ENCODE assay signal across 10 cellular contexts in genomic region chr17:67442787-67443624, GRCh38.
DNase-seq lines count a peak whose midpoint lies in the region; ATAC-seq and TF ChIP-seq lines count a peak whose summit lies in the region.
"Had no signal": no experiment of that assay in that cellular context is flagged by ENCODE, and none has a peak within 500 bp of the region (broad histone marks: within the 10 kb centered on the region; RNA-seq: fewer than 3 reads in every experiment).

No MANE protein-coding gene starts in this region.

- H3K4me3 ChIP-seq in HUES64 (ENCODE audit: low read length) = no peak overlapping the region
- no peak overlapping the region for H3K4me3 ChIP-seq in skeletal muscle tissue (ENCODE audit: low read length in 3 of 3)
- H3K4me3 ChIP-seq: SK-N-MC had no signal

- WGBS in HUES64 = 82% methylated on average over 13 of the region's 13 CpGs

- DNase-seq in T-helper 17 cell = no peak
- no peak for DNase-seq in glutamatergic neuron
- DNase-seq in head of caudate nucleus = no peak
- DNase-seq: effector CD8-positive, alpha-beta T cell; stimulated activated CD4-positive, alpha-beta T cell treated with anti-CD3 and anti-CD28 coated beads, Interleukin-12 subunit alpha, Interleukin-12 subunit beta, amount 100 ng/mL, for 4 hours had no signal

- no peaks in the 10 kb centered on the region for H3K27me3 ChIP-seq in HUES64 (ENCODE audit: insufficient read depth, low read length)
- peaks cover 0 to 8% (median 0%) of the 10 kb centered on the region in 3 donors for H3K27me3 ChIP-seq in skeletal muscle tissue (ENCODE audit: control insufficient read depth in 3 of 3, insufficient read depth in 3 of 3, low read length in 3 of 3)

- no peaks in the 10 kb centered on the region for H3K36me3 ChIP-seq in HUES64 (ENCODE audit: insufficient read depth, low read length)
- H3K36me3 ChIP-seq in skeletal muscle tissue (ENCODE audit: control insufficient read depth in 3 of 3, insufficient read depth in 3 of 3, low read length in 3 of 3) = no peaks in the 10 kb centered on the region

- H3K27me3 Mint-ChIP-seq in T-helper 17 cell (no peaks in the 10 kb centered on the region), glutamatergic neuron (ENCODE audit: unreplicated experiment) (no peaks in the 10 kb centered on the region)

- no peaks in the 10 kb centered on the region for H3K9me3 Mint-ChIP-seq in glutamatergic neuron (ENCODE audit: unreplicated experiment)

- ATAC-seq in T-helper 17 cell = no peak
- ATAC-seq in HG02885 (IDR thresholded peaks at IDR 0.05; ENCODE audit: poor library complexity, unreplicated experiment) = no peak
- ATAC-seq in GM21360 (IDR thresholded peaks at IDR 0.05; ENCODE audit: unreplicated experiment) = no peak

- H3K9ac ChIP-seq in HUES64 (ENCODE audit: low read depth, low read length) = peak overlapping the region; percentile 20
- peak overlapping the region in 1 of 3 donors; percentile 25 for H3K9ac ChIP-seq in skeletal muscle tissue (ENCODE audit: low read depth in 1 of 3, low read length in 3 of 3)

- peaks cover 44% of the 10 kb centered on the region for H3K4me1 Mint-ChIP-seq in T-helper 17 cell
- H3K4me1 Mint-ChIP-seq in glutamatergic neuron (ENCODE audit: low read depth, unreplicated experiment) = peaks cover 14% of the 10 kb centered on the region

- H3K4me1 ChIP-seq in HUES64 (ENCODE audit: insufficient read depth, low read length) (peaks cover 44% of the 10 kb centered on the region), skeletal muscle tissue (ENCODE audit: control insufficient read depth in 3 of 3, insufficient read depth in 3 of 3, low read length in 3 of 3) (peaks cover 6 to 13% (median 7%) of the 10 kb centered on the region in 3 donors)

- H3K27ac ChIP-seq in HUES64 (ENCODE audit: low read depth, low read length) = peak overlapping the region; percentile 66
- peak overlapping the region; percentile 18 for H3K27ac ChIP-seq in skeletal muscle tissue (ENCODE audit: low read depth, low read length)
- H3K27ac ChIP-seq: SK-N-MC had no signal

- H3K27ac Mint-ChIP-seq in T-helper 17 cell (peak overlapping the region; percentile 99), glutamatergic neuron (ENCODE audit: unreplicated experiment) (peak overlapping the region; percentile 88)

- TF ChIP-seq CTCF in glutamatergic neuron (IDR thresholded peaks at IDR 0.05; ENCODE audit: partially characterized antibody, unreplicated experiment) = no peak

- H3K36me3 Mint-ChIP-seq in T-helper 17 cell (ENCODE audit: low read depth) (peaks cover 2% of the 10 kb centered on the region), glutamatergic neuron (ENCODE audit: unreplicated experiment) (no peaks in the 10 kb centered on the region)

- intact Hi-C loops in head of caudate nucleus (cut with DNase I) = no loop called here

- peak overlapping the region; percentile 50 for H3K4me3 Mint-ChIP-seq in T-helper 17 cell
- H3K4me3 Mint-ChIP-seq in glutamatergic neuron (ENCODE audit: unreplicated experiment) = peak overlapping the region; percentile 23

- H3K9me3 ChIP-seq in HUES64 (ENCODE audit: insufficient read depth, low read depth, low read length) (no peaks in the 10 kb centered on the region), T-helper 17 cell (ENCODE audit: control insufficient read depth, low read length, poor library complexity, severe bottlenecking) (no peaks in the 10 kb centered on the region), skeletal muscle tissue (ENCODE audit: control insufficient read depth in 3 of 3, low read length in 3 of 3) (no peaks in the 10 kb centered on the region)
